Comparison of ENCODE assay signal across 17 cellular contexts in the genomic region with DNA sequence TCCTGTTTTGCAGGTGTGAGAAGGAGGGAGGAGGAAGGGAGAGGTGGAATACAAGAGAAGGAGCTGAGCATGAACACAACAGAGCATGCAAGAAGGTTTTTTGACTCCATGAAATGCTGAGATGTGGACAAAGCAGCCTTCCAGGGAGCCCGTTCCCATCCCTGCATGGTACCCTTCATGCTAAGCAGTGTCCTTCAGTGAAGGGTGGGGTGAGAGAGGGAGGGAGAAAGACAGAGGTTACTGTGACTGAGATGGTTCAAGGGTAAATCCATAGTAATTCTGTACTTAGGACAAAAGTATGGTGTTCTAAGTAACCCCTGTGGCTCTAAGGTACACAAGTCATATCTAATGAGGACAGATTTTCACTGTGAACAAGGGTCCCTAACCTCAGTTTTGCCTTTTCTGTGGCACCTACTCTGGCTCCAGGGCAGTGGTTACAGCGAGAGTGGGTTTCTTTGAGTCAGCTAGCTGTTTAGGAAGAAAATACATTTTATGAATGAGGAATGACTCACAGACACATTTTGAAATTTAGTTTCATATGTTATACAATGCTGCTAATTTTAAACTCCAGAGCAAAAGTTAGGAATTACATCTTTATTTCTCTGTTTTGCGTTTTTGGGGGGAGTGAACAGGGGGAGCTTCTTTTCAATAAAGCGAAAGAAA.
A peak's percentile ranks its signal among the peaks of the same experiment; 100 is the strongest.
DNase-seq lines count a peak whose midpoint lies in the region; ATAC-seq and TF ChIP-seq lines count a peak whose summit lies in the region.
"Had no signal": no experiment of that assay in that cellular context is flagged by ENCODE, and none has a peak within 500 bp of the region (broad histone marks: within the 10 kb centered on the region; RNA-seq: fewer than 3 reads in every experiment).

No MANE protein-coding gene starts in this region.

- peak; percentile 59 to 98 for ATAC-seq in activated naive CD4-positive, alpha-beta T cell treated with anti-CD3 and anti-CD28 coated beads, Interleukin-2, amount 50 U/mL, for 72 hours
- ATAC-seq in stimulated activated naive CD8-positive, alpha-beta T cell treated with anti-CD3 and anti-CD28 coated beads, Interleukin-15, amount 100 ng/mL, for 72 hours, result peak; percentile 91

- TF ChIP-seq CTCF in dorsolateral prefrontal cortex (IDR thresholded peaks at IDR 0.05 in 54 of 56, conservative IDR thresholded peaks at IDR 0.05 in 2 of 56; ENCODE audit: low read depth in 1 of 56, partially characterized antibody in 56 of 56), result no peak

- no peaks in the 10 kb centered on the region for H3K36me3 Mint-ChIP-seq in activated naive CD4-positive, alpha-beta T cell treated with anti-CD3 and anti-CD28 coated beads, Interleukin-2, amount 50 U/mL, for 72 hours

- peaks cover 10% of the 10 kb centered on the region for H3K4me1 Mint-ChIP-seq in stimulated activated naive CD8-positive, alpha-beta T cell treated with anti-CD3 and anti-CD28 coated beads, Interleukin-15, amount 100 ng/mL, for 72 hours

- DNase-seq in activated naive CD4-positive, alpha-beta T cell treated with anti-CD3 and anti-CD28 coated beads, Interleukin-2, amount 50 U/mL, for 72 hours (ENCODE audit: low spot score in 2 of 2), result peak in 1 of 2 donors; percentile 22
- no peak for DNase-seq in activated naive CD4-positive, alpha-beta T cell treated with Interleukin-2 at 50 U/mL for 16 hours
- DNase-seq in LHCN-M2 (ENCODE audit: low read depth) (peak; percentile 26), dorsolateral prefrontal cortex (no peak), DMS79 treated with DMSO at 0.1 percent for 48 hours (lab: John Stamatoyannopoulos, UW) (no peak), NCI-H510A treated with DMSO at 0.1 percent for 48 hours (lab: John Stamatoyannopoulos, UW) (no peak), COLO829 (ENCODE audit: low spot score) (no peak)
- peak in 1 of 2 donors; percentile 26 for DNase-seq in stimulated activated naive CD8-positive, alpha-beta T cell treated with anti-CD3 and anti-CD28 coated beads, Interleukin-15, amount 100 ng/mL, for 72 hours
- DNase-seq: activated naive CD4-positive, alpha-beta T cell treated with anti-CD3 and anti-CD28 coated beads, Interleukin-2, amount 50 U/mL, for 16 hours; DMS153; NCI-H2227 treated with DMSO at 0.1 percent for 48 hours; occipital lobe; OCI-M1; T-helper 1 cell; uterus had no signal

- H3K27me3 ChIP-seq in dorsolateral prefrontal cortex, result no peaks in the 10 kb centered on the region
- H3K27me3 ChIP-seq: esophagus muscularis mucosa, uterus had no signal

- no peak overlapping the region for H3K27ac Mint-ChIP-seq in activated naive CD4-positive, alpha-beta T cell treated with anti-CD3 and anti-CD28 coated beads, Interleukin-2, amount 50 U/mL, for 72 hours
- no peak overlapping the region for H3K27ac Mint-ChIP-seq in stimulated activated naive CD8-positive, alpha-beta T cell treated with anti-CD3 and anti-CD28 coated beads, Interleukin-15, amount 100 ng/mL, for 72 hours

- intact Hi-C loops in dorsolateral prefrontal cortex (cut with DNase I), result no loop called here

- peaks cover 2% of the 10 kb centered on the region for H3K27me3 Mint-ChIP-seq in stimulated activated naive CD8-positive, alpha-beta T cell treated with anti-CD3 and anti-CD28 coated beads, Interleukin-15, amount 100 ng/mL, for 72 hours

- peak overlapping the region in 55 of 59 donors; percentile 3 to 82 (median 66) for H3K27ac ChIP-seq in dorsolateral prefrontal cortex
- H3K27ac ChIP-seq: coronary artery, esophagus muscularis mucosa, uterus had no signal

- no peak overlapping the region for H3K4me3 ChIP-seq in dorsolateral prefrontal cortex
- H3K4me3 ChIP-seq: coronary artery, esophagus muscularis mucosa, uterus had no signal

- no peaks in the 10 kb centered on the region for H3K9me3 Mint-ChIP-seq in activated naive CD4-positive, alpha-beta T cell treated with anti-CD3 and anti-CD28 coated beads, Interleukin-2, amount 50 U/mL, for 72 hours
- H3K9me3 Mint-ChIP-seq in stimulated activated naive CD8-positive, alpha-beta T cell treated with anti-CD3 and anti-CD28 coated beads, Interleukin-15, amount 100 ng/mL, for 72 hours, result no peaks in the 10 kb centered on the region

- no peak overlapping the region for H3K4me3 Mint-ChIP-seq in stimulated activated naive CD8-positive, alpha-beta T cell treated with anti-CD3 and anti-CD28 coated beads, Interleukin-15, amount 100 ng/mL, for 72 hours
